Comparison of ENCODE assay signal across 8 cellular contexts in the genomic region with DNA sequence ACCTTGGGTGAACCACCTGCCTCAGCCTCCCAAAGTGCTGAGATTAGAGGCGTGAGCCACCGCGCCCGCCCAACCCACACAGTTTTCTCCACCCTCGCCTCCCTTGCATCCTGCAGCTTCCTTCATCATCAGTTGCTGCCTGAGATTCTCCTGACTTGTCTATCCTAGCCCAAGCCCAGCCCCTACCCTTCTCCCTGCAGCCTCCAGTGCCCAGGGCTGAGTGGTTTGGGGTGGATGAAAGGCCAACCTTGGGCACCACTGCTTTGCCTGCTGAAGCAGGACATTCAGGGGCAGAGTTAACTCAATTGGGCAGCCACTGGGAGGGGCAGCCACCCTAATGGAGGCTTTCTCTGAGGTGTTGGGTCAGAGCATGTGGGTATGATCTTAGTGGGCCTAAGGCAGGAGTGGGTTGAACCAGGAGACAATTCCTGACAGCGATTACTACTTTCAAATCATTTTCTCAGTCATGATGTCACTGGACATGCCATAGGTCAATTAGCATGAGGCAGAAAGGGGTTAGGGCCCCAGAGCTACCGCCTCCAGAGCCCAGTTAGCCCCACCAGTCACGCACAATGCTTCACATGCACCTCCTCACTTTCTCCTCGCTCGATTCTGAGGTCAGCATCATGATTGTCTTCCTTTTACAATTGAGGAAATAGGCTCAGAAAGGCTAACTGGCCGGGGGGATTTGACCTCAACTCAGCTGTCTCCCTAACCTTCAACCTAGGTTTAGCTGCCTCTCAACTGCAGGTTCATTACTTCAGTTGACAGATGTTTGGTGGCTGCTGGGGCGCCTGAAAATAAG. TPM values are rescaled to one million over a fixed set of nuclear protein-coding genes. Genes with fewer than 3 reads are reported as not detected.
DNase-seq lines count a peak whose midpoint lies in the region; ATAC-seq and TF ChIP-seq lines count a peak whose summit lies in the region.

No MANE protein-coding gene starts in this region.

- no peaks in the 10 kb centered on the region for H3K9me3 ChIP-seq in tibial nerve

- H3K27me3 ChIP-seq in tibial nerve, result no peaks in the 10 kb centered on the region

- peak overlapping the region; percentile 95 to 100 (median 100) for H3K27ac ChIP-seq in tibial nerve

- no peak for TF ChIP-seq CTCF in GM10248 (IDR thresholded peaks at IDR 0.05; ENCODE audit: control extremely low read depth, extremely low read depth, low read depth, missing control alignments)
- no peak for TF ChIP-seq CTCF in tibial nerve (IDR thresholded peaks at IDR 0.05)

- POLR2A ChIA-PET in GM10248 (lab: Yijun Ruan, JAX), result interaction anchor here (1.1 kb wide), 1 partner anchor 54 kb away, joined by 4 read pairs; a partner anchor contains a TSS

- peak overlapping the region; percentile 96 to 97 for H3K27ac Mint-ChIP-seq in activated naive CD4-positive, alpha-beta T cell treated with anti-CD3 and anti-CD28 coated beads, Interleukin-2, amount 50 U/mL, for 72 hours

- H3K36me3 ChIP-seq in tibial nerve, result peaks cover 0 to 51% (median 4%) of the 10 kb centered on the region in 3 donors

- H3K36me3 Mint-ChIP-seq in activated naive CD4-positive, alpha-beta T cell treated with anti-CD3 and anti-CD28 coated beads, Interleukin-2, amount 50 U/mL, for 72 hours, result peaks cover 5 to 10% of the 10 kb centered on the region in 2 donors

- no peak for TF ChIP-seq POLR2A in tibial nerve (IDR thresholded peaks at IDR 0.05)

- H3K4me3 ChIP-seq in tibial nerve, result peak overlapping the region; percentile 55 to 91 (median 82)

- 72 to 78% methylated on average over 12 of the region's 12 CpGs for WGBS in tibial nerve, 2 donors

- peak; percentile 73 for DNase-seq in GM10248 (ENCODE audit: extremely low spot score)
- DNase-seq in activated naive CD4-positive, alpha-beta T cell treated with anti-CD3 and anti-CD28 coated beads, Interleukin-2, amount 50 U/mL, for 72 hours (ENCODE audit: low spot score in 2 of 2), result no peak
- DNase-seq in left colon, result peak; percentile 44 to 73
- DNase-seq in tibial nerve (ENCODE audit: low spot score in 2 of 2), result no peak
- DNase-seq in NK-92 (lab: John Stamatoyannopoulos, UW; ENCODE audit: unreplicated experiment), result no peak
- DNase-seq in SHP77 treated with DMSO at 0.1 percent for 48 hours (lab: John Stamatoyannopoulos, UW), result no peak
- no peak for DNase-seq in NCI-H1417 treated with DMSO at 0.1 percent for 48 hours (lab: John Stamatoyannopoulos, UW)

- peak; percentile 12 for ATAC-seq in HG03342 (IDR thresholded peaks at IDR 0.05; ENCODE audit: unreplicated experiment)
- ATAC-seq in activated naive CD4-positive, alpha-beta T cell treated with anti-CD3 and anti-CD28 coated beads, Interleukin-2, amount 50 U/mL, for 72 hours, result no peak
- ATAC-seq in left colon, result no peak

- H3K4me1 ChIP-seq in tibial nerve, result peaks cover 0 to 54% (median 34%) of the 10 kb centered on the region in 4 donors

- intact Hi-C loops in left colon (cut with DNase I, micrococcal nuclease), result no loop called here

- CTCF ChIA-PET in GM10248 (lab: Yijun Ruan, JAX), result interaction anchor here (1.4 to 30.9 kb wide), 3 partner anchors 11 to 65 kb away, joined by 4 to 368 read pairs (median 27); a partner anchor contains a TSS

- H3K9me3 Mint-ChIP-seq in activated naive CD4-positive, alpha-beta T cell treated with anti-CD3 and anti-CD28 coated beads, Interleukin-2, amount 50 U/mL, for 72 hours, result no peaks in the 10 kb centered on the region

- no peak for TF ChIP-seq EP300 in tibial nerve (IDR thresholded peaks at IDR 0.05)

RNA-seq across cellular contexts. Expression of a gene that starts 1.0 kb away (rescaled TPM):
- 10 to 100 TPM; 27.7 to 36.0 TPM for total RNA-seq in activated naive CD4-positive, alpha-beta T cell treated with anti-CD3 and anti-CD28 coated beads, Interleukin-2, amount 50 U/mL, for 72 hours
- total RNA-seq in left colon, result 100 to 1,000 TPM in 1 of 2 donors, 10 to 100 TPM in 1; 78.5 to 104 TPM
- 100 to 1,000 TPM in 1 of 4 donors, 10 to 100 TPM in 3; 38.2 to 101 (median 57.8) TPM for total RNA-seq in tibial nerve

RNA-seq across cellular contexts. Expression of a gene that starts 5.5 kb away (rescaled TPM):
- 100 to 1,000 TPM in 1 of 2 donors, 10 to 100 TPM in 1; 57.6 to 119 TPM for total RNA-seq in activated naive CD4-positive, alpha-beta T cell treated with anti-CD3 and anti-CD28 coated beads, Interleukin-2, amount 50 U/mL, for 72 hours
- total RNA-seq in left colon (10 to 100 TPM; 40.8 to 68.8 TPM), tibial nerve (100 to 1,000 TPM in 2 of 4 donors, 10 to 100 TPM in 2; 84.3 to 129 (median 109) TPM)

RNA-seq across cellular contexts. Expression of a gene that starts 6.9 kb away (rescaled TPM):
- total RNA-seq in activated naive CD4-positive, alpha-beta T cell treated with anti-CD3 and anti-CD28 coated beads, Interleukin-2, amount 50 U/mL, for 72 hours, result 100 to 1,000 TPM; 177 to 262 TPM
- 100 to 1,000 TPM in 1 of 2 donors, 10 to 100 TPM in 1; 96.2 to 147 TPM for total RNA-seq in left colon
- total RNA-seq in tibial nerve, result 100 to 1,000 TPM in 1 of 4 donors, 10 to 100 TPM in 3; 79.7 to 187 (median 91.4) TPM

RNA-seq across cellular contexts. Expression of a gene that starts 9.5 kb away (rescaled TPM):
- total RNA-seq in activated naive CD4-positive, alpha-beta T cell treated with anti-CD3 and anti-CD28 coated beads, Interleukin-2, amount 50 U/mL, for 72 hours, result 10 to 100 TPM; 26.7 to 48.7 TPM
- 10 to 100 TPM; 54.8 to 60.6 TPM for total RNA-seq in left colon
- 10 to 100 TPM; 20.1 to 42.0 (median 25.8) TPM for total RNA-seq in tibial nerve

RNA-seq across cellular contexts. Expression of a gene that starts 11.5 kb away (rescaled TPM):
- total RNA-seq in activated naive CD4-positive, alpha-beta T cell treated with anti-CD3 and anti-CD28 coated beads, Interleukin-2, amount 50 U/mL, for 72 hours, result 10 to 100 TPM; 10.4 to 13.7 TPM
- 10 to 100 TPM; 69.9 to 92.2 TPM for total RNA-seq in left colon
- 10 to 100 TPM; 18.0 to 44.4 (median 27.1) TPM for total RNA-seq in tibial nerve

Comparison
In these comparisons a context has a peak if more than half of its experiments do, and no peak if none do; other contexts are left out.
1. DNase-seq: peak in GM10248 (single experiment) and left colon (2 of 2); none in activated naive CD4-positive, alpha-beta T cell treated with anti-CD3 and anti-CD28 coated beads, Interleukin-2, amount 50 U/mL, for 72 hours (0 of 2), tibial nerve (0 of 2), NK-92 (single experiment), SHP77 treated with DMSO at 0.1 percent for 48 hours (single experiment) and NCI-H1417 treated with DMSO at 0.1 percent for 48 hours (single experiment).